ENCODE assay signal across 15 cellular contexts in genomic region chr3:58005662-58006061, GRCh38. TPM values are rescaled to one million over a fixed set of nuclear protein-coding genes. Genes with fewer than 3 reads are reported as not detected.
DNase-seq lines count a peak whose midpoint lies in the region; ATAC-seq, FAIRE-seq and TF ChIP-seq lines count a peak whose summit lies in the region.
"Had no signal": no experiment of that assay in that cellular context is flagged by ENCODE, and none has a peak within 500 bp of the region (broad histone marks: within the 10 kb centered on the region; RNA-seq: fewer than 3 reads in every experiment).

No MANE protein-coding gene starts in this region.

- H3K4me1 Mint-ChIP-seq in astrocyte (ENCODE audit: low read depth, unreplicated experiment): peaks cover 5% of the 10 kb centered on the region

- H3K9me3 Mint-ChIP-seq in astrocyte (ENCODE audit: unreplicated experiment): no peaks in the 10 kb centered on the region
- H3K9me3 Mint-ChIP-seq: activated CD4-positive, alpha-beta memory T cell treated with anti-CD3 and anti-CD28 coated beads, Interleukin-2, amount 10 ng/mL, durations not matched to agents 7 days and 5 days had no signal

- H3K4me3 Mint-ChIP-seq in astrocyte (ENCODE audit: unreplicated experiment): no peak overlapping the region
- H3K4me3 Mint-ChIP-seq: activated CD4-positive, alpha-beta memory T cell treated with anti-CD3 and anti-CD28 coated beads, Interleukin-2, amount 10 ng/mL, durations not matched to agents 7 days and 5 days had no signal

- H3K4me1 ChIP-seq in GM23248 (ENCODE audit: insufficient read depth) (peaks cover 21% of the 10 kb centered on the region), astrocyte (ENCODE audit: insufficient read depth, low read length) (peaks cover 10% of the 10 kb centered on the region), gastroesophageal sphincter (peaks cover 0 to 23% (median 6%) of the 10 kb centered on the region in 3 donors), small intestine (ENCODE audit: control insufficient read depth in 2 of 2, insufficient read depth in 1 of 2, low read depth in 1 of 2, low read length in 1 of 2) (peaks cover 0 to 1% of the 10 kb centered on the region in 2 donors)

- peaks cover 6% of the 10 kb centered on the region for H3K36me3 Mint-ChIP-seq in astrocyte (ENCODE audit: low read depth, unreplicated experiment)
- H3K36me3 Mint-ChIP-seq: activated naive CD4-positive, alpha-beta T cell treated with anti-CD3 and anti-CD28 coated beads, Interleukin-2, amount 50 U/mL, for 72 hours had no signal

- DNase-seq in A172 (ENCODE audit: low spot score): peak; percentile 58
- peak; percentile 95 for DNase-seq in GM23248
- DNase-seq in astrocyte (ENCODE audit: low read depth): peak; percentile 69
- DNase-seq in NCI-H1930 (lab: John Stamatoyannopoulos, UW): no peak
- no peak for DNase-seq in small intestine
- no peak for DNase-seq in SHP77 treated with DMSO at 0.1 percent for 48 hours (lab: John Stamatoyannopoulos, UW)
- DNase-seq: activated CD4-positive, alpha-beta memory T cell treated with anti-CD3 and anti-CD28 coated beads, Interleukin-2, amount 10 ng/mL, durations not matched to agents 7 days and 5 days; NCI-H510A treated with DMSO at 0.1 percent for 48 hours; stimulated activated CD4-positive, alpha-beta T cell treated with anti-CD3 and anti-CD28 coated beads, Interleukin-1b, Interleukin-23, amount 100 ng/mL, for 48 hours; stimulated activated naive CD4-positive, alpha-beta T cell treated with Interleukin-2 at 50 U/mL for 16 hours; SW 1271 had no signal

- H3K9me3 ChIP-seq in GM23248 (ENCODE audit: low read depth) (no peaks in the 10 kb centered on the region), astrocyte (ENCODE audit: insufficient read depth, low read depth, low read length) (no peaks in the 10 kb centered on the region), gastroesophageal sphincter (no peaks in the 10 kb centered on the region), small intestine (ENCODE audit: control insufficient read depth, low read depth) (no peaks in the 10 kb centered on the region)

- H2AFZ ChIP-seq in GM23248 (no peak overlapping the region), astrocyte (ENCODE audit: low read depth, low read length) (no peak overlapping the region)

- no peaks in the 10 kb centered on the region for H3K27me3 Mint-ChIP-seq in astrocyte (ENCODE audit: low read depth, unreplicated experiment)
- H3K27me3 Mint-ChIP-seq: activated CD4-positive, alpha-beta memory T cell treated with anti-CD3 and anti-CD28 coated beads, Interleukin-2, amount 10 ng/mL, durations not matched to agents 7 days and 5 days had no signal

- no peaks in the 10 kb centered on the region for H3K36me3 ChIP-seq in GM23248 (ENCODE audit: low read depth)
- no peaks in the 10 kb centered on the region for H3K36me3 ChIP-seq in astrocyte (ENCODE audit: insufficient read depth, low read length)
- no peaks in the 10 kb centered on the region for H3K36me3 ChIP-seq in gastroesophageal sphincter
- no peaks in the 10 kb centered on the region for H3K36me3 ChIP-seq in small intestine (ENCODE audit: control insufficient read depth in 2 of 2, insufficient read depth in 2 of 2, low read length in 2 of 2)

- TF ChIP-seq EP300 in gastroesophageal sphincter (IDR thresholded peaks at IDR 0.05): no peak

- H3K4me2 ChIP-seq in GM23248 (ENCODE audit: unreplicated experiment) (peak overlapping the region; percentile 24), astrocyte (ENCODE audit: low read length) (no peak overlapping the region)

- H3K27ac Mint-ChIP-seq in astrocyte (ENCODE audit: unreplicated experiment): peak overlapping the region; percentile 86
- H3K27ac Mint-ChIP-seq: activated CD4-positive, alpha-beta memory T cell treated with anti-CD3 and anti-CD28 coated beads, Interleukin-2, amount 10 ng/mL, durations not matched to agents 7 days and 5 days; activated naive CD4-positive, alpha-beta T cell treated with anti-CD3 and anti-CD28 coated beads, Interleukin-2, amount 50 U/mL, for 72 hours had no signal

- H3K27ac ChIP-seq in GM23248: peak overlapping the region; percentile 63
- H3K27ac ChIP-seq in astrocyte (ENCODE audit: low read depth, low read length): no peak overlapping the region
- H3K27ac ChIP-seq in gastroesophageal sphincter: peak overlapping the region in 3 of 4 donors; percentile 36 to 69 (median 67)
- H3K27ac ChIP-seq in small intestine (ENCODE audit: low read depth in 1 of 2, low read length in 1 of 2): peak overlapping the region in 1 of 2 donors; percentile 11

- H3F3A ChIP-seq in GM23248 (ENCODE audit: insufficient read depth): peaks cover 20% of the 10 kb centered on the region

- TF ChIP-seq CTCF in astrocyte (IDR thresholded peaks at IDR 0.05; ENCODE audit: insufficient read depth, low read depth, low read length) (no peak), gastroesophageal sphincter (IDR thresholded peaks at IDR 0.05) (no peak)

- in situ Hi-C loops in GM23248 (cut with MboI): no loop called here

- no peak overlapping the region for H3K4me3 ChIP-seq in GM23248
- no peak overlapping the region for H3K4me3 ChIP-seq in astrocyte (ENCODE audit: insufficient read depth, low read depth, low read length)
- no peak overlapping the region for H3K4me3 ChIP-seq in gastroesophageal sphincter
- H3K4me3 ChIP-seq in small intestine (ENCODE audit: low read depth in 1 of 2, low read length in 2 of 2): no peak overlapping the region

- no peaks in the 10 kb centered on the region for H3K27me3 ChIP-seq in GM23248 (replicated peaks; ENCODE audit: insufficient read depth)
- no peaks in the 10 kb centered on the region for H3K27me3 ChIP-seq in astrocyte (ENCODE audit: insufficient read depth, low read length)
- no peaks in the 10 kb centered on the region for H3K27me3 ChIP-seq in gastroesophageal sphincter
- no peaks in the 10 kb centered on the region for H3K27me3 ChIP-seq in small intestine (ENCODE audit: control insufficient read depth in 2 of 2, insufficient read depth in 2 of 2, low read length in 2 of 2)

- no peaks in the 10 kb centered on the region for H3K9me2 ChIP-seq in GM23248 (ENCODE audit: insufficient read depth)

- WGBS in GM23248 (ENCODE audit: low coverage in 1 of 2, low lambda C conversion rate in 2 of 2, missing lambda C conversion rate in 2 of 2), 2 experiments: 6 to 19% methylated on average over 2 of the region's 2 CpGs
- WGBS in gastroesophageal sphincter (ENCODE audit: low coverage in 1 of 2), 2 donors: 63% methylated on average over 2 of the region's 2 CpGs; no CpG with 5 or more reads in 1 of the 2 donors
- WGBS in small intestine, 3 donors: 67 to 75% (median 75%) methylated on average over 2 of the region's 2 CpGs

- no peak for FAIRE-seq in astrocyte (lab: Jason Lieb, UNC)
- FAIRE-seq in small intestine (lab: Jason Lieb, UNC): no peak

- ATAC-seq in gastroesophageal sphincter (no peak), HG03565 (IDR thresholded peaks at IDR 0.05; ENCODE audit: unreplicated experiment) (no peak)
- ATAC-seq: activated naive CD4-positive, alpha-beta T cell treated with anti-CD3 and anti-CD28 coated beads, Interleukin-2, amount 50 U/mL, for 72 hours; HCT116 had no signal

- H3K79me2 ChIP-seq in GM23248 (ENCODE audit: insufficient read depth) (peaks cover 24% of the 10 kb centered on the region), astrocyte (ENCODE audit: insufficient read depth, low read length) (peaks cover 24% of the 10 kb centered on the region)

- TF ChIP-seq POLR2A in gastroesophageal sphincter (IDR thresholded peaks at IDR 0.05): no peak

- H4K20me1 ChIP-seq in GM23248 (ENCODE audit: insufficient read depth): no peaks in the 10 kb centered on the region
- peaks cover 24% of the 10 kb centered on the region for H4K20me1 ChIP-seq in astrocyte (ENCODE audit: insufficient read depth, low read length)

- H3K9ac ChIP-seq in GM23248 (no peak overlapping the region), astrocyte (ENCODE audit: low read length) (no peak overlapping the region)

RNA-seq across cellular contexts. Expression of gene FLNB, which starts 2.6 kb away (rescaled TPM):
- total RNA-seq in A172 (2014; rRNA removed; shearing (Covaris generic)): 225 and 260 TPM in 2 replicates
- 186 and 199 TPM in 2 replicates for total RNA-seq in GM23248 (2014; rRNA removed; shearing (Covaris generic))
- polyA plus RNA-seq in GM23248 (2016; fragmentation: Nextera tagmentation; extraction: Ambion mirVana) (60.6 and 61.7 TPM in 2 replicates), small intestine (100 to 1,000 TPM; 137 to 335 (median 268) TPM)
- total RNA-seq in astrocyte (434 and 521 TPM in 2 replicates), gastroesophageal sphincter (100 to 1,000 TPM in 1 of 4 donors, 10 to 100 TPM in 3; 60.2 to 138 (median 96.2) TPM)

Comparison
In these comparisons a context has a peak if more than half of its experiments do, and no peak if none do; other contexts are left out.
1. DNase-seq: peak in A172 (single experiment), GM23248 (single experiment) and astrocyte (single experiment); none in NCI-H1930 (0 of 2), small intestine (single experiment) and SHP77 treated with DMSO at 0.1 percent for 48 hours (single experiment).